In the genomic region with DNA sequence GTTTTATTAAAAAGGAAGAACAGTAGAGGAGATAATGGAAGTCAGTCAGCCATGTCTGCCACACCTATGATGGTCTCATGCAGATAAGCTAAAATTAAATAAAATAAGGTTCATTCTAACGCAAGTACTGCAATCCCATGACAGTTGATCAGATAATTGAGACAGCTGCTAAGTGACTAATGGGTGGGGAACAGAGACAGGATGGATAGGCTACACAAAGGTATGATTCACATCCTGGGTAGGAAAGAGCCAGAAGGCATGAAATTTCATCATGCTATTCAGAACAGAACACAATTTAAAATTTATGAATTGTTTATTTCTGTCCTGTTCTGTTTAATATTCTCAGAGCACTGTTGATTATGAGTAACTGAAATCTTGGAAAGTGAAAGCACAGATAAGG, we compare ENCODE assay signal across 16 cellular contexts.
DNase-seq lines count a peak whose midpoint lies in the region; ATAC-seq and TF ChIP-seq lines count a peak whose summit lies in the region.
"Had no signal": no experiment of that assay in that cellular context is flagged by ENCODE, and none has a peak within 500 bp of the region (broad histone marks: within the 10 kb centered on the region; RNA-seq: fewer than 3 reads in every experiment).

No MANE protein-coding gene starts in this region.

- no peaks in the 10 kb centered on the region for H3K9me3 ChIP-seq in neural progenitor cell (ENCODE audit: low read depth)

- H3F3A ChIP-seq in neural progenitor cell (ENCODE audit: low read depth): peaks cover 9% of the 10 kb centered on the region

- H3K9me3 Mint-ChIP-seq in T-helper 2 cell treated with Interferon-gamma antibody and Interleukin-4, amounts not matched to agents 5 μg/mL and 100 μg/mL, for 36 hours: peaks cover 17% of the 10 kb centered on the region
- H3K9me3 Mint-ChIP-seq in neural progenitor cell: peaks cover 9% of the 10 kb centered on the region

- H3K27me3 ChIP-seq in neural progenitor cell: no peaks in the 10 kb centered on the region

- H3K9ac ChIP-seq in neural progenitor cell: no peak overlapping the region

- no peaks in the 10 kb centered on the region for H3K79me2 ChIP-seq in neural progenitor cell (ENCODE audit: low read depth)

- no peak overlapping the region for H3K4me3 Mint-ChIP-seq in T-helper 2 cell treated with Interferon-gamma antibody and Interleukin-4, amounts not matched to agents 5 μg/mL and 100 μg/mL, for 36 hours
- no peak overlapping the region for H3K4me3 Mint-ChIP-seq in neural progenitor cell
- H3K4me3 Mint-ChIP-seq: activated naive CD8-positive, alpha-beta T cell; stimulated activated naive B cell treated with anti-CD40 and anti-IgM and Interleukin-4, amounts not matched to agents 10 μg/mL and 1 μg/mL and 100 μg/mL, for 72 hours had no signal

- TF ChIP-seq CTCF in neural progenitor cell (IDR thresholded peaks at IDR 0.05): no peak

- H3K27ac Mint-ChIP-seq in T-helper 2 cell treated with Interferon-gamma antibody and Interleukin-4, amounts not matched to agents 5 μg/mL and 100 μg/mL, for 36 hours: no peak overlapping the region
- H3K27ac Mint-ChIP-seq in neural progenitor cell: no peak overlapping the region
- H3K27ac Mint-ChIP-seq: activated naive CD8-positive, alpha-beta T cell had no signal

- no peak for ATAC-seq in HG02678 (IDR thresholded peaks at IDR 0.05; ENCODE audit: unreplicated experiment)
- ATAC-seq: stimulated activated naive B cell treated with anti-CD40 and anti-IgM and Interleukin-4, amounts not matched to agents 10 μg/mL and 1 μg/mL and 100 μg/mL, for 72 hours had no signal

- peaks cover 24% of the 10 kb centered on the region for H3K4me1 ChIP-seq in neural progenitor cell
- H3K4me1 ChIP-seq: left ventricle myocardium inferior had no signal

- H3K27ac ChIP-seq in neural progenitor cell: no peak overlapping the region
- H3K27ac ChIP-seq: coronary artery, left ventricle myocardium inferior had no signal

- no peak overlapping the region for H2AFZ ChIP-seq in neural progenitor cell (replicated peaks)

- no peaks in the 10 kb centered on the region for H3K36me3 ChIP-seq in neural progenitor cell
- H3K36me3 ChIP-seq: left ventricle myocardium inferior had no signal

- no peak overlapping the region for H3K4me2 ChIP-seq in neural progenitor cell

- H3K36me3 Mint-ChIP-seq in T-helper 2 cell treated with Interferon-gamma antibody and Interleukin-4, amounts not matched to agents 5 μg/mL and 100 μg/mL, for 36 hours (ENCODE audit: low read depth): no peaks in the 10 kb centered on the region
- H3K36me3 Mint-ChIP-seq in neural progenitor cell: no peaks in the 10 kb centered on the region
- H3K36me3 Mint-ChIP-seq: activated naive CD8-positive, alpha-beta T cell; stimulated activated naive B cell treated with anti-CD40 and anti-IgM and Interleukin-4, amounts not matched to agents 10 μg/mL and 1 μg/mL and 100 μg/mL, for 72 hours had no signal

- no peak overlapping the region for H3K4me3 ChIP-seq in neural progenitor cell
- H3K4me3 ChIP-seq: coronary artery, left ventricle myocardium inferior had no signal

- H3K4me1 Mint-ChIP-seq in T-helper 2 cell treated with Interferon-gamma antibody and Interleukin-4, amounts not matched to agents 5 μg/mL and 100 μg/mL, for 36 hours (ENCODE audit: low read depth): no peaks in the 10 kb centered on the region
- peaks cover 14% of the 10 kb centered on the region for H3K4me1 Mint-ChIP-seq in neural progenitor cell

- DNase-seq in AG08395 (ENCODE audit: low spot score) (peak; percentile 51), KG1 (lab: John Stamatoyannopoulos, UW) (peak; percentile 25), SW480 (ENCODE audit: low spot score) (peak; percentile 7), iris pigment epithelial cell (ENCODE audit: low read depth) (peak; percentile 79), globus pallidus (ENCODE audit: low spot score) (no peak), neural progenitor cell (ENCODE audit: low spot score) (no peak)
- no peak for DNase-seq in T-helper 2 cell treated with Interferon-gamma antibody and Interleukin-4, amounts not matched to agents 5 μg/mL and 100 μg/mL, for 36 hours (ENCODE audit: low spot score)
- DNase-seq: activated CD8-positive, alpha-beta memory T cell treated with anti-CD3 and anti-CD28 coated beads for 24 hours; C1 segment of cervical spinal cord; left ventricle myocardium inferior; NCI-H146; stimulated activated CD4-positive, alpha-beta T cell treated with anti-CD3 and anti-CD28 coated beads, Interleukin-2, amount 100 ng/mL, for 24 hours; stimulated activated naive B cell treated with anti-CD40 and anti-IgM and Interleukin-4, amounts not matched to agents 10 μg/mL and 1 μg/mL and 100 μg/mL, for 72 hours had no signal

- no peaks in the 10 kb centered on the region for H4K20me1 ChIP-seq in neural progenitor cell (ENCODE audit: low read depth)

- H3K27me3 Mint-ChIP-seq in T-helper 2 cell treated with Interferon-gamma antibody and Interleukin-4, amounts not matched to agents 5 μg/mL and 100 μg/mL, for 36 hours (ENCODE audit: low read depth): no peaks in the 10 kb centered on the region
- peaks cover 5% of the 10 kb centered on the region for H3K27me3 Mint-ChIP-seq in neural progenitor cell (ENCODE audit: insufficient read depth, low read depth)
- H3K27me3 Mint-ChIP-seq: activated naive CD8-positive, alpha-beta T cell; stimulated activated naive B cell treated with anti-CD40 and anti-IgM and Interleukin-4, amounts not matched to agents 10 μg/mL and 1 μg/mL and 100 μg/mL, for 72 hours had no signal

Comparison
In these comparisons a context has a peak if more than half of its experiments do, and no peak if none do; other contexts are left out.
1. DNase-seq: peak in AG08395 (single experiment), KG1 (single experiment), SW480 (single experiment) and iris pigment epithelial cell (single experiment); none in globus pallidus (single experiment), T-helper 2 cell treated with Interferon-gamma antibody and Interleukin-4, amounts not matched to agents 5 μg/mL and 100 μg/mL, for 36 hours (single experiment) and neural progenitor cell (single experiment).